1 cellular context compared by ENCODE assay signal in genomic region chr1:90114521-90115141, GRCh38.
TF ChIP-seq lines count a peak whose summit lies in the region.

No MANE protein-coding gene starts in this region.

TF ChIP-seq in GM23338, 12 proteins besides CTCF, POLR2A, EP300 and RAD21 (continued from another document):
- TF ChIP-seq ETS1 (IDR thresholded peaks at IDR 0.05) (no peak), ZNF331 (CRISPR knock-in tag; IDR thresholded peaks at IDR 0.05; ENCODE audit: low read depth) (no peak), ZNF114 (CRISPR knock-in tag; IDR thresholded peaks at IDR 0.05) (no peak)
